12 cellular contexts compared by ENCODE assay signal in genomic region chr16:79589495-79590134, GRCh38. TPM values are rescaled to one million over a fixed set of nuclear protein-coding genes. Genes with fewer than 3 reads are reported as not detected.
A peak's percentile ranks its signal among the peaks of the same experiment; 100 is the strongest.
DNase-seq lines count a peak whose midpoint lies in the region; ATAC-seq and TF ChIP-seq lines count a peak whose summit lies in the region.
"Had no signal": no experiment of that assay in that cellular context is flagged by ENCODE, and none has a peak within 500 bp of the region (broad histone marks: within the 10 kb centered on the region; RNA-seq: fewer than 3 reads in every experiment).

No MANE protein-coding gene starts in this region.

- H3K9me3 ChIP-seq in HUES64 (ENCODE audit: insufficient read depth, low read depth, low read length) (no peaks in the 10 kb centered on the region), Karpas-422 (ENCODE audit: low read length) (no peaks in the 10 kb centered on the region)
- H3K9me3 ChIP-seq: MG63 had no signal

- DNase-seq in dorsolateral prefrontal cortex (no peak), kidney epithelial cell (ENCODE audit: low read depth) (no peak), Karpas-422 (no peak)
- DNase-seq: DMS53, MG63, occipital lobe had no signal

- H3K27me3 ChIP-seq in HUES64 (ENCODE audit: insufficient read depth, low read length) = peaks cover 21% of the 10 kb centered on the region
- H3K27me3 ChIP-seq in dorsolateral prefrontal cortex = peaks cover 0 to 40% (median 6%) of the 10 kb centered on the region in 45 donors
- H3K27me3 ChIP-seq in kidney epithelial cell (ENCODE audit: control insufficient read depth, insufficient read depth, low read length) = peaks cover 14% of the 10 kb centered on the region
- no peaks in the 10 kb centered on the region for H3K27me3 ChIP-seq in Karpas-422 (ENCODE audit: low read length)
- H3K27me3 ChIP-seq: MG63 had no signal

- H3K9ac ChIP-seq in HUES64 (ENCODE audit: low read depth, low read length) (no peak overlapping the region), Karpas-422 (ENCODE audit: low read length) (no peak overlapping the region)

- no peaks in the 10 kb centered on the region for H3K79me2 ChIP-seq in Karpas-422 (ENCODE audit: low read length)

- no peak overlapping the region for H2AFZ ChIP-seq in Karpas-422 (ENCODE audit: low read length)

- ATAC-seq in GM18520 (IDR thresholded peaks at IDR 0.05; ENCODE audit: unreplicated experiment) (no peak), GM18498 (IDR thresholded peaks at IDR 0.05; ENCODE audit: unreplicated experiment) (no peak), GM19467 (IDR thresholded peaks at IDR 0.05; ENCODE audit: unreplicated experiment) (no peak)

- no peaks in the 10 kb centered on the region for H3K9me2 ChIP-seq in Karpas-422 (replicated peaks; ENCODE audit: insufficient read depth, low read length)

- peak in 6 of 56 donors; percentile 5 to 28 (median 14) for TF ChIP-seq CTCF in dorsolateral prefrontal cortex (IDR thresholded peaks at IDR 0.05 in 54 of 56, conservative IDR thresholded peaks at IDR 0.05 in 2 of 56; ENCODE audit: low read depth in 1 of 56, partially characterized antibody in 56 of 56)
- TF ChIP-seq CTCF in kidney epithelial cell (IDR thresholded peaks at IDR 0.05; ENCODE audit: insufficient read depth, low read length, poor library complexity, severe bottlenecking) = no peak

- no peak overlapping the region for H3K4me2 ChIP-seq in Karpas-422 (ENCODE audit: low read depth, low read length, poor library complexity, severe bottlenecking)

- H3K36me3 ChIP-seq in HUES64 (ENCODE audit: insufficient read depth, low read length) (no peaks in the 10 kb centered on the region), kidney epithelial cell (ENCODE audit: control insufficient read depth, insufficient read depth, low read length) (no peaks in the 10 kb centered on the region), Karpas-422 (ENCODE audit: insufficient read depth, low read length) (no peaks in the 10 kb centered on the region)
- H3K36me3 ChIP-seq: MG63 had no signal

- 23% methylated on average over 48 of the region's 48 CpGs for WGBS in HUES64

- H3K4me3 ChIP-seq in HUES64 (ENCODE audit: low read length) (peak overlapping the region; percentile 50), dorsolateral prefrontal cortex (peak overlapping the region; percentile 28 to 73 (median 60)), kidney epithelial cell (ENCODE audit: low read depth, low read length) (peak overlapping the region; percentile 36), skin epidermis (peak overlapping the region; percentile 4 to 39 (median 30)), Karpas-422 (ENCODE audit: low read length) (no peak overlapping the region)
- H3K4me3 ChIP-seq: MG63 had no signal

- H4K20me1 ChIP-seq in Karpas-422 (ENCODE audit: insufficient read depth, low read depth, low read length) = no peaks in the 10 kb centered on the region

- H3K4me1 ChIP-seq in HUES64 (ENCODE audit: insufficient read depth, low read length) = peaks cover 34% of the 10 kb centered on the region
- H3K4me1 ChIP-seq in Karpas-422 (ENCODE audit: low read length) = no peaks in the 10 kb centered on the region

- no peak overlapping the region for H3K27ac ChIP-seq in HUES64 (ENCODE audit: low read depth, low read length)
- peak overlapping the region in 51 of 59 donors; percentile 3 to 95 (median 76) for H3K27ac ChIP-seq in dorsolateral prefrontal cortex
- H3K27ac ChIP-seq in skin epidermis = peak overlapping the region in 15 of 21 experiments; percentile 0 to 84 (median 41)
- H3K27ac ChIP-seq in Karpas-422 (ENCODE audit: low read length) = no peak overlapping the region
- H3K27ac ChIP-seq: RWPE1 had no signal

- intact Hi-C loops in dorsolateral prefrontal cortex (cut with DNase I) = no loop called here

RNA-seq across cellular contexts. Expression of gene MAF, which starts 10.9 kb away (rescaled TPM):
- 3.2 TPM for polyA plus RNA-seq in HUES64 (2013, experiment 1 of 2)
- 4.1 TPM for polyA plus RNA-seq in HUES64 (2013, experiment 2 of 2)
- total RNA-seq in dorsolateral prefrontal cortex (10 to 100 TPM; 14.0 to 73.0 (median 30.3) TPM), kidney epithelial cell (5.0 and 10.7 TPM in 2 replicates)
- total RNA-seq in Karpas-422 (2014; rRNA removed; shearing (Covaris generic); ENCODE audit: low replicate concordance) = not detected in 2 replicates

Comparison
In these comparisons a context has a peak if more than half of its experiments do, and no peak if none do; other contexts are left out.
1. H3K27ac ChIP-seq: peak in dorsolateral prefrontal cortex (51 of 59) and skin epidermis (15 of 21); none in HUES64 (single experiment) and Karpas-422 (single experiment).